14 cellular contexts compared by ENCODE assay signal in the genomic region with DNA sequence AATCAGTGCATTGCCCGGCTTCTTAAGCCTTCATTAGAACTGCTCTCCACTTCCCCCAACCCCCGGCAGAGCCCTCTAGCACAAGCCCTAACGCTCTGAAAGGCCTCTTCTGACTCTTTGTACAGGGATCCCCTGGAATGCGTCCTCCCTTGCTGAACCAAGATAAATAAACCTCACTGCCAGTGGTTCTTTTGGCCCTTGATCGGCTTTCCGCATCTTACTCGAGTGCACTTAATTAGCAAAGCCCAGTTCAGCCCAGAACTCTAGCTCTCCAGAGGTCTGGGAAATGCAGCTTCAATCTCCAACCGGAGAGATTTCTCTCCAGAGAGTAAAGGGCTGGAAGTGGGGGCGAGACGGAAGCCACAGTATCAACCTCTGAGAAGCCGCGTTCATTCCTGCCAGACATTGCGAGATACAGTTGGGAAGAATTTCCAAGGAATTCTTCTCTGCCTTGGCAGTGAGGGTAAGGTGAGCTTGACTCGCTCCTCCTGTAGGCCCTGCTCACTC. TPM values are rescaled to one million over a fixed set of nuclear protein-coding genes. Genes with fewer than 3 reads are reported as not detected.
DNase-seq lines count a peak whose midpoint lies in the region; ATAC-seq and TF ChIP-seq lines count a peak whose summit lies in the region.
"Had no signal": no experiment of that assay in that cellular context is flagged by ENCODE, and none has a peak within 500 bp of the region (broad histone marks: within the 10 kb centered on the region; RNA-seq: fewer than 3 reads in every experiment).

No MANE protein-coding gene starts in this region.

- no peaks in the 10 kb centered on the region for H3K9me3 Mint-ChIP-seq in activated T-cell treated with anti-CD3 and anti-CD28 coated beads, Interleukin-2, amount 50 U/mL, for 4 hours
- H3K9me3 Mint-ChIP-seq: natural killer cell had no signal

- no peak for TF ChIP-seq POLR2A in body of pancreas (IDR thresholded peaks at IDR 0.05)

- intact Hi-C loops in left cardiac atrium (cut with DNase I) (no loop called here), psoas muscle (cut with DNase I) (no loop called here), body of pancreas (cut with DNase I) (no loop called here)

- peaks cover 2% of the 10 kb centered on the region for H3K27me3 Mint-ChIP-seq in activated T-cell treated with anti-CD3 and anti-CD28 coated beads, Interleukin-2, amount 50 U/mL, for 4 hours (ENCODE audit: low read depth)

- H3K36me3 Mint-ChIP-seq in activated T-cell treated with anti-CD3 and anti-CD28 coated beads, Interleukin-2, amount 50 U/mL, for 4 hours (ENCODE audit: insufficient read depth), result no peaks in the 10 kb centered on the region
- H3K36me3 Mint-ChIP-seq: natural killer cell had no signal

- ATAC-seq in left cardiac atrium (peak; percentile 84 to 92), psoas muscle (peak in 3 of 4 donors; percentile 21 to 49 (median 27)), GM18909 (IDR thresholded peaks at IDR 0.05; ENCODE audit: poor library complexity, unreplicated experiment) (no peak), body of pancreas (no peak)
- ATAC-seq in activated T-cell treated with anti-CD3 and anti-CD28 coated beads, Interleukin-2, amount 50 U/mL, for 4 hours, result no peak
- ATAC-seq: natural killer cell had no signal

- H3K27me3 ChIP-seq in psoas muscle (ENCODE audit: insufficient read depth in 3 of 3, low read length in 2 of 3) (no peaks in the 10 kb centered on the region), body of pancreas (no peaks in the 10 kb centered on the region)

- 30 to 39% (median 39%) methylated on average over 14 of the region's 14 CpGs for WGBS in psoas muscle, 3 donors
- WGBS in body of pancreas, 2 donors, result 67 to 78% methylated on average over 10 to 14 of the region's 14 CpGs

- H3K9me3 ChIP-seq in psoas muscle, result no peaks in the 10 kb centered on the region
- no peaks in the 10 kb centered on the region for H3K9me3 ChIP-seq in body of pancreas

- no peaks in the 10 kb centered on the region for H3K4me1 Mint-ChIP-seq in activated T-cell treated with anti-CD3 and anti-CD28 coated beads, Interleukin-2, amount 50 U/mL, for 4 hours (ENCODE audit: low read depth)
- H3K4me1 Mint-ChIP-seq: natural killer cell had no signal

- no peak for TF ChIP-seq CTCF in AG10803 (conservative IDR thresholded peaks at IDR 0.05; ENCODE audit: low read length)
- TF ChIP-seq CTCF in psoas muscle (IDR thresholded peaks at IDR 0.05), result no peak
- no peak for TF ChIP-seq CTCF in body of pancreas (IDR thresholded peaks at IDR 0.05)

- H3K4me3 ChIP-seq in AG10803 (ENCODE audit: low read length) (no peak overlapping the region), psoas muscle (no peak overlapping the region), body of pancreas (no peak overlapping the region)

- H3K36me3 ChIP-seq in psoas muscle (ENCODE audit: insufficient read depth in 1 of 2, low read depth in 1 of 2) (no peaks in the 10 kb centered on the region), body of pancreas (replicated peaks in 1 of 2; ENCODE audit: insufficient read depth in 1 of 2, low read depth in 2 of 2) (no peaks in the 10 kb centered on the region)

- no peaks in the 10 kb centered on the region for H3K4me1 ChIP-seq in psoas muscle
- H3K4me1 ChIP-seq in body of pancreas, result peaks cover 34% of the 10 kb centered on the region

- H3K4me3 Mint-ChIP-seq in activated T-cell treated with anti-CD3 and anti-CD28 coated beads, Interleukin-2, amount 50 U/mL, for 4 hours, result no peak overlapping the region
- H3K4me3 Mint-ChIP-seq: natural killer cell had no signal

- no peak overlapping the region for H3K27ac ChIP-seq in psoas muscle
- H3K27ac ChIP-seq in body of pancreas, result peak overlapping the region in 2 of 4 donors; percentile 17 to 24
- H3K27ac ChIP-seq: C4-2B had no signal

- peak; percentile 39 for DNase-seq in AG10803 (ENCODE audit: low read depth)
- peak; percentile 88 for DNase-seq in amniotic epithelial cell (ENCODE audit: low read depth)
- no peak for DNase-seq in left cardiac atrium
- DNase-seq in psoas muscle, result no peak
- no peak for DNase-seq in activated T-cell treated with anti-CD3 and anti-CD28 coated beads, Interleukin-2, amount 50 U/mL, for 4 hours
- DNase-seq in body of pancreas, result no peak
- DNase-seq in KG1 (lab: John Stamatoyannopoulos, UW), result no peak
- DNase-seq: activated CD4-positive, alpha-beta T cell treated with anti-CD3 and anti-CD28 coated beads, Interleukin-2, amount 50 U/mL, for 4 hours; head of caudate nucleus; natural killer cell; SHP77 treated with DMSO at 0.1 percent for 48 hours had no signal

RNA-seq across cellular contexts. Expression of gene ZNF444, which starts 8.7 kb away (rescaled TPM):
- total RNA-seq in left cardiac atrium, result 10 to 100 TPM; 18.3 to 20.8 TPM
- total RNA-seq in psoas muscle, result 10 to 100 TPM; 12.0 to 20.6 (median 16.6) TPM
- polyA plus RNA-seq in psoas muscle, result 10 to 100 TPM; 14.1 to 22.4 (median 14.7) TPM
- 10 to 100 TPM; 42.0 to 45.5 (median 44.9) TPM for total RNA-seq in activated T-cell treated with anti-CD3 and anti-CD28 coated beads, Interleukin-2, amount 50 U/mL, for 4 hours
- total RNA-seq in body of pancreas, result 10 to 100 TPM; 50.3 to 95.9 TPM

RNA-seq across cellular contexts. Expression of gene ZNF787, which starts 11.3 kb away (rescaled TPM):
- total RNA-seq in left cardiac atrium, result 10 to 100 TPM; 27.5 to 37.9 TPM
- total RNA-seq in psoas muscle, result 10 to 100 TPM; 33.3 to 62.7 (median 54.2) TPM
- 10 to 100 TPM; 27.3 to 56.6 (median 49.1) TPM for polyA plus RNA-seq in psoas muscle
- total RNA-seq in activated T-cell treated with anti-CD3 and anti-CD28 coated beads, Interleukin-2, amount 50 U/mL, for 4 hours, result 10 to 100 TPM; 41.5 to 45.8 (median 42.2) TPM
- total RNA-seq in body of pancreas, result 10 to 100 TPM; 12.7 to 21.1 TPM

RNA-seq across cellular contexts. Expression of gene GALP, which starts 43.4 kb away (rescaled TPM):
- total RNA-seq in left cardiac atrium (not detected), psoas muscle (not detected), body of pancreas (not detected)
- not detected for polyA plus RNA-seq in psoas muscle
- total RNA-seq in activated T-cell treated with anti-CD3 and anti-CD28 coated beads, Interleukin-2, amount 50 U/mL, for 4 hours, result not detected
- total RNA-seq: bronchial epithelial cell, natural killer cell had no signal

Comparison
In these comparisons a context has a peak if more than half of its experiments do, and no peak if none do; other contexts are left out.
1. DNase-seq: peak in AG10803 (single experiment) and amniotic epithelial cell (single experiment); none in left cardiac atrium (single experiment), psoas muscle (0 of 2), activated T-cell treated with anti-CD3 and anti-CD28 coated beads, Interleukin-2, amount 50 U/mL, for 4 hours (single experiment), body of pancreas (0 of 4) and KG1 (single experiment).
2. ATAC-seq: peak in left cardiac atrium (2 of 2) and psoas muscle (3 of 4); none in activated T-cell treated with anti-CD3 and anti-CD28 coated beads, Interleukin-2, amount 50 U/mL, for 4 hours (0 of 2), GM18909 (single experiment) and body of pancreas (single experiment).